Comparison of ENCODE assay signal across 1 cellular context in genomic region chr16:17780181-17780580, GRCh38.
TF ChIP-seq lines count a peak whose summit lies in the region.

No MANE protein-coding gene starts in this region.

TF ChIP-seq in K562, 482 proteins besides CTCF, POLR2A, EP300 and RAD21 (continued from another document):
- TF ChIP-seq TEAD2 (tag; IDR thresholded peaks at IDR 0.05), result no peak
- no peak for TF ChIP-seq KHSRP (IDR thresholded peaks at IDR 0.05)
- peak; percentile 65 for TF ChIP-seq NFIC (IDR thresholded peaks at IDR 0.05)
